In genomic region chr14:85595981-85596380, GRCh38 we compare ENCODE assay signal across 22 cellular contexts.
DNase-seq lines count a peak whose midpoint lies in the region; ATAC-seq and TF ChIP-seq lines count a peak whose summit lies in the region.
"Had no signal": no experiment of that assay in that cellular context is flagged by ENCODE, and none has a peak within 500 bp of the region (broad histone marks: within the 10 kb centered on the region; RNA-seq: fewer than 3 reads in every experiment).

No MANE protein-coding gene starts in this region.

- H3K4me3 ChIP-seq in SJCRH30, result peak overlapping the region; percentile 18
- H3K4me3 ChIP-seq: A549, GM23338 had no signal

- H3K9me3 ChIP-seq in SJCRH30 (replicated peaks), result no peaks in the 10 kb centered on the region
- H3K9me3 ChIP-seq: A549, SK-N-SH had no signal

- H3K9me3 Mint-ChIP-seq in progenitor cell of endocrine pancreas (ENCODE audit: low read depth), result no peaks in the 10 kb centered on the region
- H3K9me3 Mint-ChIP-seq: GM23338 had no signal

- intact Hi-C loops in sciatic nerve (cut with DNase I), result no loop called here

- peaks cover 14% of the 10 kb centered on the region for H3K4me1 ChIP-seq in SJCRH30
- H3K4me1 ChIP-seq: A549 had no signal

- peak overlapping the region; percentile 55 for H3K27ac ChIP-seq in SJCRH30
- H3K27ac ChIP-seq: A549, HL-60 had no signal

- TF ChIP-seq CTCF in progenitor cell of endocrine pancreas (IDR thresholded peaks at IDR 0.05; ENCODE audit: unreplicated experiment), result no peak

- H3K36me3 ChIP-seq in SJCRH30, result no peaks in the 10 kb centered on the region

- H3K27me3 Mint-ChIP-seq in progenitor cell of endocrine pancreas, result no peaks in the 10 kb centered on the region
- H3K27me3 Mint-ChIP-seq: CD4-positive, CD25-positive, alpha-beta regulatory T cell had no signal

- H3K36me3 Mint-ChIP-seq in progenitor cell of endocrine pancreas (ENCODE audit: insufficient read depth), result peaks cover 33% of the 10 kb centered on the region
- H3K36me3 Mint-ChIP-seq: CD4-positive, CD25-positive, alpha-beta regulatory T cell had no signal

- H3K27me3 ChIP-seq in SJCRH30, result no peaks in the 10 kb centered on the region

- in situ Hi-C loops in ACHN (cut with HindIII; ENCODE audit: low pct_ligation_motif_present, low pct_unique_long_range_greater_than_20kb, low sequenced_read_pairs), result no loop called here

- no peak for ATAC-seq in sciatic nerve
- ATAC-seq: A549, GM23338 had no signal

- H3K4me1 Mint-ChIP-seq in progenitor cell of endocrine pancreas (ENCODE audit: low read depth), result peaks cover 25% of the 10 kb centered on the region
- H3K4me1 Mint-ChIP-seq: CD4-positive, CD25-positive, alpha-beta regulatory T cell had no signal

- no peak overlapping the region for H3K4me3 Mint-ChIP-seq in progenitor cell of endocrine pancreas (ENCODE audit: low read depth)
- H3K4me3 Mint-ChIP-seq: CD4-positive, CD25-positive, alpha-beta regulatory T cell; GM23338 had no signal

- H3K27ac Mint-ChIP-seq in progenitor cell of endocrine pancreas, result peak overlapping the region; percentile 56
- H3K27ac Mint-ChIP-seq: CD4-positive, CD25-positive, alpha-beta regulatory T cell; GM23338 had no signal

- DNase-seq in NCI-H510A treated with DMSO at 0.1 percent for 48 hours (lab: John Stamatoyannopoulos, UW) (peak; percentile 57), NCI-H510A (lab: John Stamatoyannopoulos, UW) (no peak), NCI-H69 (lab: John Stamatoyannopoulos, UW) (peak; percentile 52), SJCRH30 (peak; percentile 62 to 72), progenitor cell of endocrine pancreas (ENCODE audit: low spot score, unreplicated experiment) (no peak), NCI-H2029 (lab: John Stamatoyannopoulos, UW) (no peak), sciatic nerve (ENCODE audit: low spot score) (no peak), ACHN (no peak)
- DNase-seq: CD4-positive, CD25-positive, alpha-beta regulatory T cell; COR-L47; HCEC 1CT; KG1; NCI-H1694; NCI-H2081 treated with DMSO at 0.1 percent for 48 hours; NCI-H2227 treated with DMSO at 0.1 percent for 48 hours; NCI-H526 treated with DMSO at 0.1 percent for 48 hours; Right ventricle myocardium superior; SK-N-SH; T-helper 2 cell had no signal

Comparison
In these comparisons a context has a peak if more than half of its experiments do, and no peak if none do; other contexts are left out.
1. DNase-seq: peak in NCI-H510A treated with DMSO at 0.1 percent for 48 hours (single experiment), NCI-H69 (single experiment) and SJCRH30 (2 of 2); none in NCI-H510A (single experiment), progenitor cell of endocrine pancreas (single experiment), NCI-H2029 (single experiment), sciatic nerve (single experiment) and ACHN (single experiment).